In genomic region chr5:43066799-43067741, GRCh38 we compare ENCODE assay signal across 8 cellular contexts. TPM values are rescaled to one million over a fixed set of nuclear protein-coding genes. Genes with fewer than 3 reads are reported as not detected.
DNase-seq lines count a peak whose midpoint lies in the region; ATAC-seq and TF ChIP-seq lines count a peak whose summit lies in the region.

No MANE protein-coding gene starts in this region.

- DNase-seq in GM10248 (ENCODE audit: extremely low spot score): peak; percentile 74
- peak; percentile 95 to 99 (median 96) for DNase-seq in NCI-H1417 (lab: John Stamatoyannopoulos, UW)
- peak; percentile 84 to 94 for DNase-seq in SW 1271 (lab: John Stamatoyannopoulos, UW)
- DNase-seq in adrenal gland: peak; percentile 88 to 96 (median 90)
- DNase-seq in left cardiac atrium: peak; percentile 89
- DNase-seq in prostate gland (ENCODE audit: low spot score): peak; percentile 92
- peak; percentile 92 for DNase-seq in ureter (ENCODE audit: low spot score)

- ATAC-seq in HG02610 (IDR thresholded peaks at IDR 0.05; ENCODE audit: unreplicated experiment): peak; percentile 32
- ATAC-seq in left cardiac atrium: peak; percentile 70 to 71

- H3K9me3 ChIP-seq in adrenal gland (replicated peaks in 1 of 3) (no peaks in the 10 kb centered on the region), prostate gland (no peaks in the 10 kb centered on the region)

- intact Hi-C loops in adrenal gland (cut with DNase I) (no loop called here), left cardiac atrium (cut with DNase I) (loop anchor here in 1 of 2 donors (5.0 kb wide), 1 partner anchor 40 kb away; no protein-coding TSS in a partner anchor), prostate gland (cut with DNase I) (loop anchor here (1.0 to 10.0 kb wide), 2 partner anchors 23 to 248 kb away; partner anchors contain the start of gene HMGCS1)

- peaks cover 19 to 30% of the 10 kb centered on the region in 2 donors for H3K4me1 ChIP-seq in adrenal gland (replicated peaks in 1 of 2)
- peaks cover 5% of the 10 kb centered on the region for H3K4me1 ChIP-seq in prostate gland (replicated peaks)

- CTCF ChIA-PET in GM10248 (lab: Yijun Ruan, JAX): interaction anchor here (1.1 to 1.8 kb wide), 9 partner anchors 26 to 324 kb away, joined by 3 to 6 read pairs (median 4); no protein-coding TSS in a partner anchor

- TF ChIP-seq POLR2A in adrenal gland (IDR thresholded peaks at IDR 0.05) (peak in 1 of 2 donors; percentile 36), prostate gland (IDR thresholded peaks at IDR 0.05) (peak; percentile 60)

- H3K27ac ChIP-seq in adrenal gland (peak overlapping the region; percentile 96 to 99 (median 98)), prostate gland (peak overlapping the region; percentile 98 to 99)

- WGBS in adrenal gland, 4 donors: 0 to 1% (median 1%) methylated on average over 17 to 45 of the region's 45 CpGs
- under 1% methylated on average over 45 of the region's 45 CpGs for WGBS in prostate gland

- TF ChIP-seq CTCF in GM10248 (IDR thresholded peaks at IDR 0.05; ENCODE audit: control extremely low read depth, extremely low read depth, low read depth, missing control alignments) (no peak), adrenal gland (IDR thresholded peaks at IDR 0.05) (no peak), prostate gland (IDR thresholded peaks at IDR 0.05) (peak in 1 of 4 experiments; percentile 12)

- H3K36me3 ChIP-seq in adrenal gland (replicated peaks in 1 of 2) (peaks cover 0 to 21% of the 10 kb centered on the region in 2 donors), prostate gland (no peaks in the 10 kb centered on the region)

- H3K27me3 ChIP-seq in adrenal gland: no peaks in the 10 kb centered on the region
- no peaks in the 10 kb centered on the region for H3K27me3 ChIP-seq in prostate gland (replicated peaks; ENCODE audit: insufficient read depth)

- H3K4me3 ChIP-seq in adrenal gland: peak overlapping the region; percentile 67 to 85 (median 77)
- peak overlapping the region; percentile 62 to 77 for H3K4me3 ChIP-seq in prostate gland

- POLR2A ChIA-PET in GM10248 (lab: Yijun Ruan, JAX): interaction anchor here (1.1 kb wide), 1 partner anchor 26 kb away, joined by 4 read pairs; no protein-coding TSS in a partner anchor

RNA-seq across cellular contexts. Expression of gene ANXA2R, which starts 27.0 kb away (rescaled TPM):
- total RNA-seq in adrenal gland (1 to 10 TPM in 7 of 8 donors, under 1 TPM in 1; 0.30 to 3.7 (median 2.8) TPM), left cardiac atrium (1 to 10 TPM; 1.6 to 1.9 TPM), prostate gland (1 to 10 TPM; 4.5 to 5.3 TPM), ureter (4.4 TPM)
- polyA plus RNA-seq in adrenal gland: 1 to 10 TPM in 2 of 3 donors, under 1 TPM in 1; 0.55 to 5.2 (median 3.5) TPM

RNA-seq across cellular contexts. Expression of gene ZNF131, which starts 53.6 kb away (rescaled TPM):
- total RNA-seq in adrenal gland: 10 to 100 TPM; 11.8 to 38.3 (median 26.6) TPM
- polyA plus RNA-seq in adrenal gland: 10 to 100 TPM; 32.1 to 60.9 (median 50.2) TPM
- total RNA-seq in left cardiac atrium: 10 to 100 TPM; 13.8 to 20.0 TPM
- 10 to 100 TPM; 33.9 to 40.3 TPM for total RNA-seq in prostate gland
- 36.7 TPM for total RNA-seq in ureter

Comparison
In these comparisons a context has a peak if more than half of its experiments do, and no peak if none do; other contexts are left out.
1. Peak in every context shown above with its lines: DNase-seq, ATAC-seq, H3K4me3 ChIP-seq and H3K27ac ChIP-seq.